Comparison of ENCODE assay signal across 8 cellular contexts in genomic region chr2:38875227-38875575, GRCh38. TPM values are rescaled to one million over a fixed set of nuclear protein-coding genes. Genes with fewer than 3 reads are reported as not detected.
DNase-seq lines count a peak whose midpoint lies in the region; ATAC-seq, FAIRE-seq and TF ChIP-seq lines count a peak whose summit lies in the region.

No MANE protein-coding gene starts in this region.

- H3K4me3 ChIP-seq in GM12864 (ENCODE audit: low read depth, low read length) (peak overlapping the region; percentile 80), NT2/D1 (ENCODE audit: insufficient read length, low read depth) (peak overlapping the region; percentile 91), H1 (ENCODE audit: extremely low read depth in 1 of 4, insufficient read depth in 2 of 4, low read depth in 3 of 4, low read length in 4 of 4) (peak overlapping the region; percentile 68 to 99 (median 84)), neural cell (ENCODE audit: low read length) (peak overlapping the region; percentile 96)

- H4K5ac ChIP-seq in H1 (ENCODE audit: insufficient read length, low read depth, low read length): peak overlapping the region; percentile 73

- FAIRE-seq in H1 (lab: Jason Lieb, UNC): no peak

- H4K8ac ChIP-seq in H1 (ENCODE audit: extremely low read depth, insufficient read depth, low read length): peak overlapping the region; percentile 94; the same call in 1 of the 2 replicates

- TF ChIP-seq RAD21 in H1 (IDR thresholded peaks at IDR 0.05 in 1 of 2, conservative IDR thresholded peaks at IDR 0.05 in 1 of 2; ENCODE audit: low read depth in 2 of 2, low read length in 2 of 2) (no peak), neural cell (conservative IDR thresholded peaks at IDR 0.05) (no peak)

- H3K23ac ChIP-seq in H1 (ENCODE audit: insufficient read length): no peak overlapping the region

- H3K36me3 ChIP-seq in NT2/D1 (ENCODE audit: insufficient read depth, insufficient read length, low read length) (no peaks in the 10 kb centered on the region), H1 (ENCODE audit: control insufficient read depth in 2 of 4, insufficient read depth in 4 of 4, low read length in 3 of 4) (no peaks in the 10 kb centered on the region), neural cell (ENCODE audit: insufficient read depth, low read length) (no peaks in the 10 kb centered on the region)

- peaks cover 8% of the 10 kb centered on the region for H3K23me2 ChIP-seq in H1 (ENCODE audit: low read depth, low read length)

- H3K9ac ChIP-seq in NT2/D1 (ENCODE audit: insufficient read length, low read depth) (peak overlapping the region; percentile 93), H1 (replicated peaks in 1 of 4; ENCODE audit: extremely low read depth in 1 of 4, low read depth in 3 of 4, low read length in 3 of 4) (peak overlapping the region; percentile 14 to 88 (median 80)), neural cell (ENCODE audit: low read length) (peak overlapping the region; percentile 84)

- H3K4me2 ChIP-seq in H1 (ENCODE audit: insufficient read depth in 1 of 2, low read depth in 2 of 2, low read length in 2 of 2) (peak overlapping the region; percentile 76 to 90), neural cell (ENCODE audit: low read length) (peak overlapping the region; percentile 87)

- POLR2A ChIA-PET in H1 (lab: Charles Lee; ENCODE audit: partially characterized antibody): interaction anchor here (1.3 to 1.6 kb wide), 2 partner anchors 124 to 131 kb away, joined by 5 to 8 read pairs; partner anchors contain the start of gene SRSF7

- no peak overlapping the region for H2BK20ac ChIP-seq in H1 (ENCODE audit: low read length)

- H3K9me3 ChIP-seq in NT2/D1 (ENCODE audit: insufficient read depth, low read length) (peaks cover 7% of the 10 kb centered on the region), H1 (ENCODE audit: insufficient read depth in 2 of 2, low read depth in 1 of 2, low read length in 1 of 2) (no peaks in the 10 kb centered on the region), neural cell (ENCODE audit: low read length) (no peaks in the 10 kb centered on the region)

- no peaks in the 10 kb centered on the region for H3F3A ChIP-seq in neural cell (ENCODE audit: insufficient read depth, low read length, poor library complexity, severe bottlenecking)

- H2AK5ac ChIP-seq in H1 (ENCODE audit: low read depth, low read length): no peak overlapping the region

- no peak overlapping the region for H4K91ac ChIP-seq in H1 (replicated peaks; ENCODE audit: insufficient read length, low read length)

- WGBS in H1 (ENCODE audit: extremely low coverage in 1 of 2, insufficient coverage in 1 of 2, insufficient read length in 1 of 2, insufficient replicate concordance in 2 of 2, low coverage in 1 of 2, low lambda C conversion rate in 2 of 2, missing lambda C conversion rate in 1 of 2), 2 experiments: 2% methylated on average over 9 of the region's 10 CpGs; no CpG with 5 or more reads in 1 of the 2 experiments

- peaks cover 0 to 31% of the 10 kb centered on the region in 2 experiments; a peak in 2 of 4 replicates for H3K79me2 ChIP-seq in H1 (ENCODE audit: control insufficient read depth in 1 of 2, insufficient read depth in 2 of 2, low read length in 2 of 2)
- H3K79me2 ChIP-seq in neural cell (replicated peaks; ENCODE audit: insufficient read depth, low read length): peaks cover 59% of the 10 kb centered on the region

- no peaks in the 10 kb centered on the region for H3K9me2 ChIP-seq in neural cell (ENCODE audit: insufficient read depth, low read length)

- TF ChIP-seq EP300 in H1 (IDR thresholded peaks at IDR 0.05; ENCODE audit: borderline replicate concordance in 1 of 2, low read depth in 2 of 2, low read length in 2 of 2) (no peak), neural cell (conservative IDR thresholded peaks at IDR 0.05; ENCODE audit: poor library complexity, severe bottlenecking) (no peak)

- no peak for TF ChIP-seq POLR2A in H1 (IDR thresholded peaks at IDR 0.05; ENCODE audit: control extremely low read depth in 1 of 2, low read depth in 2 of 2, low read length in 2 of 2)

- DNase-seq in GM12864 (ENCODE audit: low read depth): no peak
- DNase-seq in NT2/D1 (ENCODE audit: low read depth, low spot score): no peak
- DNase-seq in H1 (ENCODE audit: low read depth in 1 of 2, low spot score in 2 of 2): no peak
- DNase-seq in stimulated activated CD4-positive, alpha-beta T cell treated with anti-CD3 and anti-CD28 coated beads, Interleukin-15, amount 100 ng/mL, for 24 hours: no peak
- no peak for DNase-seq in NCI-H446 treated with DMSO at 0.1 percent for 48 hours (lab: John Stamatoyannopoulos, UW)

- no peaks in the 10 kb centered on the region for H4K20me1 ChIP-seq in H1 (replicated peaks in 1 of 2; ENCODE audit: control insufficient read depth in 1 of 2, insufficient read depth in 2 of 2, low read length in 2 of 2)
- H4K20me1 ChIP-seq in neural cell (ENCODE audit: insufficient read depth): no peaks in the 10 kb centered on the region

- no peak overlapping the region for H2BK12ac ChIP-seq in H1 (ENCODE audit: low read depth, low read length)

- H3K18ac ChIP-seq in H1 (ENCODE audit: extremely low read depth, low read length): no peak overlapping the region

- ATAC-seq in GM19397 (IDR thresholded peaks at IDR 0.05; ENCODE audit: unreplicated experiment) (no peak), HG02610 (IDR thresholded peaks at IDR 0.05; ENCODE audit: unreplicated experiment) (no peak)

- H3K4me1 ChIP-seq in NT2/D1 (ENCODE audit: insufficient read depth, insufficient read length) (no peaks in the 10 kb centered on the region), H1 (replicated peaks in 1 of 4; ENCODE audit: control insufficient read depth in 3 of 4, insufficient read depth in 4 of 4, low read length in 3 of 4) (no peaks in the 10 kb centered on the region)

- no peak overlapping the region for H2BK15ac ChIP-seq in H1 (ENCODE audit: low read length)

- CTCF ChIA-PET in H1 (lab: Charles Lee; ENCODE audit: partially characterized antibody): interaction anchor here (1.8 kb wide), 1 partner anchor 72 kb away, joined by 8 read pairs; no protein-coding TSS in a partner anchor

- H3K27me3 ChIP-seq in NT2/D1 (ENCODE audit: insufficient read depth, insufficient read length) (peaks cover 11% of the 10 kb centered on the region), H1 (replicated peaks in 1 of 4; ENCODE audit: control insufficient read depth in 3 of 4, extremely low read depth in 1 of 4, insufficient read depth in 3 of 4, low read length in 3 of 4) (no peaks in the 10 kb centered on the region), neural cell (ENCODE audit: insufficient read depth, low read depth, low read length) (no peaks in the 10 kb centered on the region)

- no peaks in the 10 kb centered on the region for H3K79me1 ChIP-seq in H1 (ENCODE audit: low read depth, low read length)

- H3K14ac ChIP-seq in H1 (ENCODE audit: insufficient read length): no peak overlapping the region

- no peak for TF ChIP-seq CTCF in GM12864 (IDR thresholded peaks at IDR 0.05; ENCODE audit: low read depth, low read length, missing control alignments)
- TF ChIP-seq CTCF in H1 (IDR thresholded peaks at IDR 0.05; ENCODE audit: control extremely low read depth in 1 of 3, insufficient read depth in 1 of 3, low read depth in 1 of 3, low read length in 3 of 3): no peak
- TF ChIP-seq CTCF in neural cell (IDR thresholded peaks at IDR 0.05; ENCODE audit: poor library complexity, severe bottlenecking): no peak

- no peak overlapping the region for H3K56ac ChIP-seq in H1 (replicated peaks; ENCODE audit: insufficient read length, low read depth, low read length)

- H3K4ac ChIP-seq in H1 (replicated peaks; ENCODE audit: insufficient read length, low read depth, low read length): peak overlapping the region; percentile 36

- H2BK5ac ChIP-seq in H1 (ENCODE audit: low read depth, low read length): no peak overlapping the region

- H3K27ac ChIP-seq in H1 (ENCODE audit: low read depth, low read length): peak overlapping the region; percentile 64
- H3K27ac ChIP-seq in neural cell (ENCODE audit: low read length): peak overlapping the region; percentile 81

- H2BK120ac ChIP-seq in H1 (replicated peaks; ENCODE audit: low read depth, low read length): no peak overlapping the region

- H2AFZ ChIP-seq in H1 (ENCODE audit: low read length) (peak overlapping the region; percentile 98), neural cell (ENCODE audit: low read depth, low read length) (peak overlapping the region; percentile 94)

RNA-seq across cellular contexts. Expression of gene DHX57, which starts 0.5 kb away (rescaled TPM):
- total RNA-seq in H1 (2021; fragmentation: NEBNext Ultra II Directional; extraction: Animal tissue kit (Norgen Biotek cat#: 25700)): 32.9 and 34.9 TPM in 2 replicates
- polyA plus RNA-seq in H1 (2011; rRNA removed) (6.1 and 10.7 TPM in 2 replicates), neural cell (44.0 and 45.2 TPM in 2 replicates)
- 13.8 TPM for polyA plus RNA-seq in H1 (2011; cell fraction: cytosol; rRNA removed)
- 9.3 TPM for polyA plus RNA-seq in H1 (2011; cell fraction: nucleus; rRNA removed)
- 16.9 to 31.3 TPM (median 21.3 TPM) in 4 replicates for polyA plus RNA-seq in H1 (2012, experiment 1 of 2)
- 1.6 TPM for polyA plus RNA-seq in H1 (2012, experiment 2 of 2)
- polyA plus RNA-seq in H1 (2013, experiment 1 of 2): 17.1 TPM
- 15.5 TPM for polyA plus RNA-seq in H1 (2013, experiment 2 of 2)
- 42.9 and 47.6 TPM in 2 replicates for polyA minus RNA-seq in H1 (2011; rRNA and poly(A)+ RNA removed)
- 31.3 TPM for polyA minus RNA-seq in H1 (2011; cell fraction: cytosol; rRNA and poly(A)+ RNA removed)
- polyA minus RNA-seq in H1 (2011; cell fraction: nucleus; rRNA and poly(A)+ RNA removed): 25.9 TPM
- polyA minus RNA-seq in neural cell: 70.4 and 78.3 TPM in 2 replicates

RNA-seq across cellular contexts. Expression of gene MORN2, which starts 0.6 kb away (rescaled TPM):
- total RNA-seq in H1 (2021; fragmentation: NEBNext Ultra II Directional; extraction: Animal tissue kit (Norgen Biotek cat#: 25700)): 9.7 and 11.3 TPM in 2 replicates
- 4.4 and 7.2 TPM in 2 replicates for polyA plus RNA-seq in H1 (2011; rRNA removed)
- polyA plus RNA-seq in H1 (2011; cell fraction: cytosol; rRNA removed): 9.4 TPM
- polyA plus RNA-seq in H1 (2011; cell fraction: nucleus; rRNA removed): 1.4 TPM
- 7.9 to 19.9 TPM (median 12.8 TPM) in 4 replicates for polyA plus RNA-seq in H1 (2012, experiment 1 of 2)
- polyA plus RNA-seq in H1 (2012, experiment 2 of 2): 14.9 TPM
- polyA plus RNA-seq in H1 (2013, experiment 1 of 2): 15.2 TPM
- 15.9 TPM for polyA plus RNA-seq in H1 (2013, experiment 2 of 2)
- 0.63 and 2.0 TPM in 2 replicates for polyA minus RNA-seq in H1 (2011; rRNA and poly(A)+ RNA removed)
- 2.0 TPM for polyA minus RNA-seq in H1 (2011; cell fraction: cytosol; rRNA and poly(A)+ RNA removed)
- 2.1 TPM for polyA minus RNA-seq in H1 (2011; cell fraction: nucleus; rRNA and poly(A)+ RNA removed)
- polyA plus RNA-seq in neural cell: 114 and 116 TPM in 2 replicates
- polyA minus RNA-seq in neural cell: 28.0 and 38.9 TPM in 2 replicates

RNA-seq across cellular contexts. Expression of gene ARHGEF33, which starts 14.5 kb away (rescaled TPM):
- 0.57 and 0.95 TPM in 2 replicates for total RNA-seq in H1 (2021; fragmentation: NEBNext Ultra II Directional; extraction: Animal tissue kit (Norgen Biotek cat#: 25700))
- polyA plus RNA-seq in H1 (2011; rRNA removed) (0.08 and 0.09 TPM in 2 replicates), neural cell (1.5 and 2.5 TPM in 2 replicates)
- polyA plus RNA-seq in H1 (2011; cell fraction: cytosol; rRNA removed): 0.16 TPM
- 0.23 TPM for polyA plus RNA-seq in H1 (2011; cell fraction: nucleus; rRNA removed)
- polyA plus RNA-seq in H1 (2012, experiment 1 of 2): 0.12 to 0.70 TPM (median 0.58 TPM) in 4 replicates
- not detected for polyA plus RNA-seq in H1 (2012, experiment 2 of 2)
- 0.22 TPM for polyA plus RNA-seq in H1 (2013, experiment 1 of 2)
- 0.28 TPM for polyA plus RNA-seq in H1 (2013, experiment 2 of 2)
- 0.06 and 0.24 TPM in 2 replicates for polyA minus RNA-seq in H1 (2011; rRNA and poly(A)+ RNA removed)
- polyA minus RNA-seq in H1 (2011; cell fraction: cytosol; rRNA and poly(A)+ RNA removed): not detected
- polyA minus RNA-seq in H1 (2011; cell fraction: nucleus; rRNA and poly(A)+ RNA removed): 1.00 TPM
- polyA minus RNA-seq in neural cell: 3.4 and 3.6 TPM in 2 replicates
